Comparison of ENCODE assay signal across 18 cellular contexts in the genomic region with DNA sequence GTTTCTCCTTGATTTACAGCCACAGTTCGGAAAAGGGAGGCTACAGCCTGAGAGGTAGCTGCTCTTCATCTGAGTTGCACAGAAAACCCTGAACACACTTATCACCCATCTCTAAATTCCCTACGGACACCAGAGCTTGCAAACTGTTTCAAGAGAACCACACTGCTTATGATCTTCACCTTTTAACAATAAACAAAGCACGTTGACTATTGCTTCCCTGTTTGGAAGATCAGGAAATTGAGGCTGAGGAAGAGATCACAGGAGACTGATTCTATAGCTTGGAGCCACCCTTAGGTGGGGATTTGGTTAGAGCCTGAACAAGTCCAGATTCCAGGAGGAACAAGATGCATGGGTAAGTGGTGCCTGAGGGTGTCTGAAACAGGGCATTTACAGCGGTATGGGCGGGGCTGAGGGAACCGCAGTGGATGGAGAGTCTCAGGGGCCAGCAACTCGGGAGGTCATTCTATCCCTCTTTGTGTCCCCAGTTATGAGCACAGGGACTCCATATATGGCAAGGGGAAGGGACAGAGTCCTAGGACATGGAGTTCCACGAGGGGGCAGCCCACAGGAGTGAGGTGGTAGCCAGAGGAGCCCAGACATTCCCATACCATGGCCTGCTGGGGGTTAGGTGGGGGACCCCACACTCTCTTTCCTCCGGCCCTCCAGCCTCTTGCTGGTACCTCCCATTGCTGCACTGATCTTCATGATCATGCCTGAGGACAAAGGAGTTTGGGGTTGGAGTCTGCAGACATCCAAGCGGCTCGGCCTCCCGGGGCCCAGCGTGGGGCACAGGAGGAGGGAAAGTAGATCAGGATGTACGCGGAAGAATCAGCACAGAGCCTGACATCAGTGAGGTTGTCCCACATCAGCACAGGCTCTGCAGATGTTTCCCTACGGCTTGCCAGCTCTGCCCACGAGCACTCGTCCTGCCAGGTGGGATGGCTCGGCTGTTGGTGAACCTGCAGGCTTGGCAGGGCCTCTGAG.
DNase-seq lines count a peak whose midpoint lies in the region; ATAC-seq, FAIRE-seq and TF ChIP-seq lines count a peak whose summit lies in the region.
"Had no signal": no experiment of that assay in that cellular context is flagged by ENCODE, and none has a peak within 500 bp of the region (broad histone marks: within the 10 kb centered on the region; RNA-seq: fewer than 3 reads in every experiment).

No MANE protein-coding gene starts in this region.

- H3K27ac Mint-ChIP-seq in WTC11 (no peak overlapping the region), glutamatergic neuron (ENCODE audit: unreplicated experiment) (no peak overlapping the region)
- H3K27ac Mint-ChIP-seq: GM23338 had no signal

- WGBS in A549 (ENCODE audit: missing lambda C conversion rate): 24% methylated on average over 19 of the region's 19 CpGs

- H3K36me3 ChIP-seq in HEK293 (ENCODE audit: control insufficient read depth in 2 of 2, insufficient read depth in 1 of 2, low read length in 2 of 2) (no peaks in the 10 kb centered on the region), A673 (ENCODE audit: insufficient read depth, low read length, poor library complexity, severe bottlenecking) (no peaks in the 10 kb centered on the region)

- H3K4me3 Mint-ChIP-seq in WTC11 (no peak overlapping the region), glutamatergic neuron (ENCODE audit: unreplicated experiment) (no peak overlapping the region)
- H3K4me3 Mint-ChIP-seq: GM23338 had no signal

- FAIRE-seq in A549 (lab: Jason Lieb, UNC) (peak; percentile 84), HTR-8/SVneo (lab: Jason Lieb, UNC) (no peak)

- POLR2A ChIA-PET in A549 (lab: Yijun Ruan, JAX): no interaction called here
- POLR2A ChIA-PET in HEK293 (lab: Yijun Ruan, JAX): no interaction called here
- POLR2A ChIA-PET in WTC11 (lab: Charles Lee): interaction anchor here (0.6 kb wide), 1 partner anchor 51 kb away, joined by 3 read pairs; no protein-coding TSS in a partner anchor
- POLR2A ChIA-PET in A673 (lab: Charles Lee; ENCODE audit: low non-redundant PET): no interaction called here

- no peak for TF ChIP-seq EP300 in A549 (IDR thresholded peaks at IDR 0.05)

- H3K27ac ChIP-seq in A549: no peak overlapping the region
- no peak overlapping the region for H3K27ac ChIP-seq in HEK293 (ENCODE audit: extremely low read depth, low read depth, low read length)
- H3K27ac ChIP-seq in A673 (ENCODE audit: low read depth, low read length, poor library complexity, severe bottlenecking): no peak overlapping the region
- H3K27ac ChIP-seq: C4-2B, RWPE1 had no signal

- DNase-seq in A549 (ENCODE audit: low read depth in 1 of 2, low spot score in 1 of 2) (no peak), WTC11 (ENCODE audit: low spot score) (no peak), mesenteric fat pad (ENCODE audit: low spot score) (peak; percentile 88), HTR-8/SVneo (ENCODE audit: insufficient read length, low spot score) (no peak), A673 (ENCODE audit: low spot score) (no peak), OCI-M2 (lab: John Stamatoyannopoulos, UW; ENCODE audit: unreplicated experiment) (no peak), glutamatergic neuron (no peak)
- DNase-seq: DMS79 treated with DMSO at 0.1 percent for 48 hours, NCI-H1092, NCI-H1436 treated with DMSO at 0.1 percent for 48 hours, NCI-H2081, NCI-H446 treated with DMSO at 0.1 percent for 48 hours, PC-3, SW 1271 had no signal

- TF ChIP-seq CTCF in A549 (IDR thresholded peaks at IDR 0.05): no peak
- TF ChIP-seq CTCF in HEK293 (tag by site-specific recombination; IDR thresholded peaks at IDR 0.05): no peak; the same call in 1 of the 2 replicates
- no peak for TF ChIP-seq CTCF in WTC11 (IDR thresholded peaks at IDR 0.05)
- no peak for TF ChIP-seq CTCF in A673 (conservative IDR thresholded peaks at IDR 0.05; ENCODE audit: low read depth, low read length)
- no peak for TF ChIP-seq CTCF in glutamatergic neuron (IDR thresholded peaks at IDR 0.05; ENCODE audit: partially characterized antibody, unreplicated experiment)

- H3K36me3 Mint-ChIP-seq in WTC11 (no peaks in the 10 kb centered on the region), glutamatergic neuron (ENCODE audit: unreplicated experiment) (no peaks in the 10 kb centered on the region)

- peak in 1 of 2 experiments; percentile 52; a peak in 3 of 6 replicates for ATAC-seq in A549
- ATAC-seq in WTC11: peak; percentile 56; the same call in 1 of the 2 replicates
- ATAC-seq: GM23338, PC-3 had no signal

- H3K27me3 Mint-ChIP-seq in WTC11 (ENCODE audit: low read depth) (0 out of 2 replicates have a peak, but pooled peaks cover 2% of the 10 kb centered on the region), glutamatergic neuron (ENCODE audit: unreplicated experiment) (peaks cover 1% of the 10 kb centered on the region)

- TF ChIP-seq POLR2A in A549 (IDR thresholded peaks at IDR 0.05; ENCODE audit: low read length): no peak

- CTCF ChIA-PET in A549 (lab: Yijun Ruan, JAX) (interaction anchor here (0.6 to 1.3 kb wide), 4 partner anchors 9 to 352 kb away, joined by 3 to 4 read pairs (median 3); no protein-coding TSS in a partner anchor), HEK293 (lab: Yijun Ruan, JAX) (interaction anchor here (0.6 to 0.9 kb wide), 4 partner anchors 60 to 459 kb away, joined by 3 to 4 read pairs (median 4); no protein-coding TSS in a partner anchor), WTC11 (lab: Charles Lee) (interaction anchor here (1.5 kb wide), 1 partner anchor 12 kb away, joined by 4 read pairs; no protein-coding TSS in a partner anchor), A673 (lab: Charles Lee) (no interaction called here)

- H3K4me1 Mint-ChIP-seq in WTC11 (peaks cover 13% of the 10 kb centered on the region), glutamatergic neuron (ENCODE audit: low read depth, unreplicated experiment) (no peaks in the 10 kb centered on the region)

- intact Hi-C loops in A673 (cut with micrococcal nuclease; ENCODE audit: unreplicated experiment): no loop called here

- no peak overlapping the region for H3K4me3 ChIP-seq in A549
- no peak overlapping the region for H3K4me3 ChIP-seq in HEK293 (ENCODE audit: low read depth, low read length)
- no peak overlapping the region for H3K4me3 ChIP-seq in A673 (ENCODE audit: low read depth, low read length, poor library complexity, severe bottlenecking)
- H3K4me3 ChIP-seq: GM23338 had no signal

- H3K27me3 ChIP-seq in A673 (replicated peaks; ENCODE audit: insufficient read depth, low read depth, low read length, poor library complexity): no peaks in the 10 kb centered on the region

- no TSS peak for BruUV-seq in A673 (replicated peaks; lab: Mats Ljungman, UMichigan)

- TF ChIP-seq RAD21 in A549 (conservative IDR thresholded peaks at IDR 0.05 in 1 of 2, IDR thresholded peaks at IDR 0.05 in 1 of 2): no peak

- no peak overlapping the region for H3K4me2 ChIP-seq in A549
- H3K4me2 ChIP-seq: GM23338 had no signal

- H3K9me3 Mint-ChIP-seq in WTC11 (no peaks in the 10 kb centered on the region), glutamatergic neuron (ENCODE audit: unreplicated experiment) (peaks cover 5% of the 10 kb centered on the region)
- H3K9me3 Mint-ChIP-seq: GM23338 had no signal

- H3K9me3 ChIP-seq in A549: peaks cover 13% of the 10 kb centered on the region; the same call in 2 of the 3 replicates
- no peaks in the 10 kb centered on the region for H3K9me3 ChIP-seq in HEK293 (ENCODE audit: control insufficient read depth, insufficient read depth, low read depth, low read length)
- no peaks in the 10 kb centered on the region for H3K9me3 ChIP-seq in A673 (ENCODE audit: low read depth, low read length, poor library complexity, severe bottlenecking)

- H3K4me1 ChIP-seq in A549 (no peaks in the 10 kb centered on the region), HEK293 (ENCODE audit: control insufficient read depth, insufficient read depth, low read length) (no peaks in the 10 kb centered on the region), A673 (ENCODE audit: insufficient read depth, low read length, poor library complexity, severe bottlenecking) (no peaks in the 10 kb centered on the region)

TF ChIP-seq in A549, 52 proteins besides CTCF, POLR2A, EP300 and RAD21 (continues in another document):
- TF ChIP-seq SREBF2 (IDR thresholded peaks at IDR 0.05) (no peak), HOXB5 (CRISPR knock-in tag; IDR thresholded peaks at IDR 0.05) (no peak), SMC3 (IDR thresholded peaks at IDR 0.05) (no peak), TP53 (CRISPR knock-in tag; IDR thresholded peaks at IDR 0.05) (no peak), JUNB (IDR thresholded peaks at IDR 0.05) (no peak), POLR2AphosphoS2 (conservative IDR thresholded peaks at IDR 0.05; ENCODE audit: low read length) (no peak), ZNF302 (CRISPR knock-in tag; IDR thresholded peaks at IDR 0.05) (no peak), CHD4 (IDR thresholded peaks at IDR 0.05; ENCODE audit: borderline replicate concordance) (no peak)

TF ChIP-seq in HEK293, 187 proteins besides CTCF, POLR2A, EP300 and RAD21 (continues in another document):
- peak; percentile 69 for TF ChIP-seq ZIC2 (tag by site-specific recombination; IDR thresholded peaks at IDR 0.05)
- peak; percentile 20; the same call in 1 of the 2 replicates for TF ChIP-seq GLIS1 (tag by site-specific recombination; IDR thresholded peaks at IDR 0.05)
- peak; percentile 43; the same call in 1 of the 2 replicates for TF ChIP-seq GLIS2 (tag by site-specific recombination; IDR thresholded peaks at IDR 0.05)
- no peak for TF ChIP-seq ZBTB7A (tag by site-specific recombination; IDR thresholded peaks at IDR 0.05; ENCODE audit: low read depth)
- no peak for TF ChIP-seq ZNF544 (tag by site-specific recombination; IDR thresholded peaks at IDR 0.05)
